2 cellular contexts compared by ENCODE assay signal in genomic region chr1:36055706-36056105, GRCh38.
TF ChIP-seq lines count a peak whose summit lies in the region.

No MANE protein-coding gene starts in this region.

TF ChIP-seq in HepG2, 621 proteins besides CTCF, POLR2A, EP300 and RAD21:
- TF ChIP-seq FOXA3 (CRISPR knock-in tag; IDR thresholded peaks at IDR 0.05) = no peak
- TF ChIP-seq ZC3H13 (CRISPR knock-in tag; IDR thresholded peaks at IDR 0.05) = no peak
- TF ChIP-seq ZNF337 (CRISPR knock-in tag; IDR thresholded peaks at IDR 0.05; ENCODE audit: borderline replicate concordance, low read depth) = no peak
- TF ChIP-seq CBX1 (IDR thresholded peaks at IDR 0.05; ENCODE audit: low read depth) = no peak
- no peak for TF ChIP-seq TOPORS (CRISPR knock-in tag; IDR thresholded peaks at IDR 0.05)
- TF ChIP-seq KLF9 (CRISPR knock-in tag; IDR thresholded peaks at IDR 0.05; ENCODE audit: low read depth) = no peak

TF ChIP-seq in GM12878, 131 proteins besides CTCF, POLR2A, EP300 and RAD21:
- TF ChIP-seq GABPA (IDR thresholded peaks at IDR 0.05; ENCODE audit: low read depth) (no peak), NRF1 (conservative IDR thresholded peaks at IDR 0.05; ENCODE audit: low read depth, low read length) (no peak), DPF2 (IDR thresholded peaks at IDR 0.05) (no peak), BCL3 (IDR thresholded peaks at IDR 0.05; ENCODE audit: borderline replicate concordance, insufficient read depth, low read depth, low read length, poor library complexity, severe bottlenecking) (no peak), EZH2 (IDR thresholded peaks at IDR 0.05; ENCODE audit: borderline replicate concordance, control insufficient read depth, low read depth, low read length) (no peak)
TF ChIP-seq in GM12878: peak in this region for 0.
